10 cellular contexts compared by ENCODE assay signal in genomic region chr19:45340899-45341453, GRCh38. TPM values are rescaled to one million over a fixed set of nuclear protein-coding genes. Genes with fewer than 3 reads are reported as not detected.
DNase-seq lines count a peak whose midpoint lies in the region; ATAC-seq and TF ChIP-seq lines count a peak whose summit lies in the region.
"Had no signal": no experiment of that assay in that cellular context is flagged by ENCODE, and none has a peak within 500 bp of the region (broad histone marks: within the 10 kb centered on the region; RNA-seq: fewer than 3 reads in every experiment).

No MANE protein-coding gene starts in this region.

- TF ChIP-seq CTCF in cardiac muscle cell (IDR thresholded peaks at IDR 0.05; ENCODE audit: low read depth, low read length) (no peak), astrocyte of the cerebellum (IDR thresholded peaks at IDR 0.05; ENCODE audit: low read depth, low read length, missing control alignments) (no peak), kidney epithelial cell (IDR thresholded peaks at IDR 0.05; ENCODE audit: insufficient read depth, low read length, poor library complexity, severe bottlenecking) (no peak)

- no peak for ATAC-seq in Right ventricle myocardium inferior
- no peak for ATAC-seq in HG03097 (IDR thresholded peaks at IDR 0.05; ENCODE audit: low FRiP score, unreplicated experiment)

- H3K9me3 ChIP-seq in cardiac muscle cell (ENCODE audit: low read depth), result no peaks in the 10 kb centered on the region

- H3K4me1 ChIP-seq in cardiac muscle cell (ENCODE audit: low read depth), result no peaks in the 10 kb centered on the region
- H3K4me1 ChIP-seq in urinary bladder (ENCODE audit: insufficient read depth), result no peaks in the 10 kb centered on the region

- no peak overlapping the region for H3K27ac ChIP-seq in cardiac muscle cell
- H3K27ac ChIP-seq in urinary bladder (ENCODE audit: low read depth), result no peak overlapping the region

- no peaks in the 10 kb centered on the region for H3K36me3 ChIP-seq in cardiac muscle cell
- no peaks in the 10 kb centered on the region for H3K36me3 ChIP-seq in kidney epithelial cell (ENCODE audit: control insufficient read depth, insufficient read depth, low read length)
- no peaks in the 10 kb centered on the region for H3K36me3 ChIP-seq in urinary bladder (ENCODE audit: insufficient read depth)

- POLR2A ChIA-PET in HEK293T (lab: Yijun Ruan, JAX), result no interaction called here

- WGBS in urinary bladder, result 13% methylated on average over 25 of the region's 25 CpGs

- peaks cover 31% of the 10 kb centered on the region for H3K27me3 ChIP-seq in cardiac muscle cell
- H3K27me3 ChIP-seq in kidney epithelial cell (ENCODE audit: control insufficient read depth, insufficient read depth, low read length), result peaks cover 19% of the 10 kb centered on the region

- DNase-seq in cardiac muscle cell (ENCODE audit: low read depth in 1 of 2, low spot score in 1 of 2) (no peak), Right ventricle myocardium inferior (ENCODE audit: missing footprints) (no peak), astrocyte of the cerebellum (ENCODE audit: low read depth) (no peak), kidney epithelial cell (ENCODE audit: low read depth) (no peak), HEK293T (ENCODE audit: extremely low spot score) (no peak), NCI-H187 (lab: John Stamatoyannopoulos, UW) (no peak)

- in situ Hi-C loops in astrocyte of the cerebellum (cut with HindIII; ENCODE audit: low sequenced_read_pairs), result no loop called here

- CTCF ChIA-PET in HEK293T (lab: Yijun Ruan, JAX), result no interaction called here

- H3K4me3 ChIP-seq in cardiac muscle cell, result peak overlapping the region; percentile 44
- peak overlapping the region; percentile 18 for H3K4me3 ChIP-seq in astrocyte of the cerebellum (ENCODE audit: low read depth, low read length)
- peak overlapping the region; percentile 29 for H3K4me3 ChIP-seq in kidney epithelial cell (ENCODE audit: low read depth, low read length)
- peak overlapping the region; percentile 2 for H3K4me3 ChIP-seq in urinary bladder (ENCODE audit: low read depth, low read length)

- intact Hi-C loops in Right ventricle myocardium inferior (cut with DNase I), result loop anchor here (10.0 kb wide), 1 partner anchor 136 kb away; no protein-coding TSS in a partner anchor

TF ChIP-seq in HEK293T, 16 proteins besides CTCF, POLR2A, EP300 and RAD21:
- TF ChIP-seq CTBP1 (IDR thresholded peaks at IDR 0.05; ENCODE audit: borderline replicate concordance), result no peak

RNA-seq across cellular contexts. Expression of gene KLC3, which starts 0.4 kb away (rescaled TPM):
- total RNA-seq in cardiac muscle cell (2.4 and 4.0 TPM in 2 replicates), Right ventricle myocardium inferior (not detected), kidney epithelial cell (8.6 and 8.9 TPM in 2 replicates), urinary bladder (0.16 TPM)
- polyA plus RNA-seq in cardiac muscle cell (1.8 and 3.7 TPM in 2 replicates), urinary bladder (0.05 TPM)

RNA-seq across cellular contexts. Expression of gene CKM, which starts 18.3 kb away (rescaled TPM):
- 406 and 481 TPM in 2 replicates for total RNA-seq in cardiac muscle cell
- polyA plus RNA-seq in cardiac muscle cell, result 441 and 529 TPM in 2 replicates
- 5,817 TPM for total RNA-seq in Right ventricle myocardium inferior
- not detected in 2 replicates for total RNA-seq in kidney epithelial cell
- 39.0 TPM for total RNA-seq in urinary bladder
- 1.1 TPM for polyA plus RNA-seq in urinary bladder
- total RNA-seq: dermis microvascular lymphatic vessel endothelial cell, NCI-H460 had no signal

RNA-seq across cellular contexts. Expression of gene ERCC2, which starts 29.4 kb away (rescaled TPM):
- 45.4 and 69.1 TPM in 2 replicates for total RNA-seq in cardiac muscle cell
- 19.2 and 28.2 TPM in 2 replicates for polyA plus RNA-seq in cardiac muscle cell
- total RNA-seq in Right ventricle myocardium inferior, result 12.7 TPM
- 18.5 and 28.6 TPM in 2 replicates for total RNA-seq in kidney epithelial cell
- 8.6 TPM for total RNA-seq in urinary bladder
- polyA plus RNA-seq in urinary bladder, result 17.5 TPM

Comparison
In these comparisons a context has a peak if more than half of its experiments do, and no peak if none do; other contexts are left out.
1. RNA of gene CKM, which starts 18.3 kb away (total RNA-seq): 5,817 TPM in Right ventricle myocardium inferior (single experiment), 406 to 481 TPM in cardiac muscle cell and 39.0 TPM in urinary bladder (single experiment); not detected in kidney epithelial cell; every median in the first group is over 10 times any median in the second.
2. Peak in every context shown above with its lines, with median percentiles within 50 percentile points of each other: H3K4me3 ChIP-seq.